3 cellular contexts compared by ENCODE assay signal in the genomic region with DNA sequence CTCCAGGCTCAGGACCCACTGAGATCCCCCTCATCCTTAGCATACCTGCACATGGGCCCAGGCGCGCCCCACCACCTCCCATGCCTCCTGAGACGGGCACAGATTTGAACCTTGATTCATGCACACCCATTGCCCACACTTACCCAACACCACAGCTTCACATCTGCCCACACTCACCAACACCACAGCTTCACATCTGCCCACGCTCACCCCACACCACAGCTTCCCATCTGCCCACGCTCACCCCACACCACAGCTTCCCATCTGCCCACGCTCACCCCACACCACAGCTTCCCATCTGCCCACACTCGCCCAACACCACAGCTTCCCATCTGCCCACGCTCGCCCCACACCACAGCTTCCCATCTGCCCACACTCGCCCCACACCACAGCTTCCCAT. TPM values are rescaled to one million over a fixed set of nuclear protein-coding genes. Genes with fewer than 3 reads are reported as not detected.
"Had no signal": no experiment of that assay in that cellular context is flagged by ENCODE, and none has a peak within 500 bp of the region (broad histone marks: within the 10 kb centered on the region; RNA-seq: fewer than 3 reads in every experiment).

No MANE protein-coding gene starts in this region.

RNA-seq across cellular contexts. Expression of gene HK3, which starts 28.5 kb away (rescaled TPM):
- total RNA-seq: M059J, PC-3, SJSA1 had no signal
